In genomic region chr1:21827141-21827679, GRCh38 we compare ENCODE assay signal across 22 cellular contexts. TPM values are rescaled to one million over a fixed set of nuclear protein-coding genes. Genes with fewer than 3 reads are reported as not detected.
DNase-seq lines count a peak whose midpoint lies in the region; FAIRE-seq and TF ChIP-seq lines count a peak whose summit lies in the region.
"Had no signal": no experiment of that assay in that cellular context is flagged by ENCODE, and none has a peak within 500 bp of the region (broad histone marks: within the 10 kb centered on the region; RNA-seq: fewer than 3 reads in every experiment).

No MANE protein-coding gene starts in this region.

- H3K79me2 ChIP-seq in endothelial cell of umbilical vein (ENCODE audit: control insufficient read depth, insufficient read depth, low read length): peaks cover 5% of the 10 kb centered on the region

- no peak overlapping the region for H3K18ac ChIP-seq in neuronal stem cell (ENCODE audit: low read length)

- H4K91ac ChIP-seq in neuronal stem cell (ENCODE audit: low read depth, low read length, poor library complexity): no peak overlapping the region

- H3K9me3 ChIP-seq in adipocyte (ENCODE audit: control insufficient read depth, low read length): no peaks in the 10 kb centered on the region
- no peaks in the 10 kb centered on the region for H3K9me3 ChIP-seq in endothelial cell of umbilical vein (replicated peaks; ENCODE audit: control insufficient read depth, insufficient read depth, low read length)
- no peaks in the 10 kb centered on the region for H3K9me3 ChIP-seq in neuronal stem cell (replicated peaks in 1 of 2; ENCODE audit: control insufficient read depth in 2 of 2, insufficient read depth in 1 of 2, low read depth in 1 of 2, low read length in 2 of 2)
- no peaks in the 10 kb centered on the region for H3K9me3 ChIP-seq in WERI-Rb-1 (ENCODE audit: severe bottlenecking)

- H3K9me1 ChIP-seq in endothelial cell of umbilical vein (replicated peaks; ENCODE audit: control insufficient read depth, extremely low read depth, insufficient read depth, low read length): no peaks in the 10 kb centered on the region

- CTCF ChIA-PET in endothelial cell of umbilical vein (lab: Charles Lee): no interaction called here

- H4K8ac ChIP-seq in neuronal stem cell (ENCODE audit: low read depth, low read length): no peak overlapping the region

- in situ Hi-C loops in G401 (cut with HindIII; ENCODE audit: low sequenced_read_pairs): no loop called here

- no CpG with 5 or more reads among the region's 5 CpGs for WGBS in neuronal stem cell (ENCODE audit: extremely low coverage in 2 of 2, insufficient read length in 2 of 2, insufficient replicate concordance in 1 of 2), 2 donors

- H3K27me3 ChIP-seq in adipocyte (replicated peaks; ENCODE audit: control insufficient read depth, insufficient read depth, low read length) (no peaks in the 10 kb centered on the region), endothelial cell of umbilical vein (ENCODE audit: control insufficient read depth in 2 of 2, insufficient read depth in 2 of 2, low read length in 2 of 2) (no peaks in the 10 kb centered on the region), neuronal stem cell (ENCODE audit: control insufficient read depth in 3 of 3, insufficient read depth in 3 of 3, low read depth in 1 of 3, low read length in 3 of 3) (no peaks in the 10 kb centered on the region), WERI-Rb-1 (ENCODE audit: insufficient read depth, low read depth, severe bottlenecking) (no peaks in the 10 kb centered on the region)

- H2BK120ac ChIP-seq in neuronal stem cell (ENCODE audit: low read depth, low read length): no peak overlapping the region

- H4K20me1 ChIP-seq in endothelial cell of umbilical vein (replicated peaks; ENCODE audit: control insufficient read depth, extremely low read depth, insufficient read depth, low read length): no peaks in the 10 kb centered on the region

- H2AK5ac ChIP-seq in neuronal stem cell (ENCODE audit: low read depth, low read length): peak overlapping the region; percentile 26

- no peak overlapping the region for H3K23ac ChIP-seq in neuronal stem cell (ENCODE audit: low read depth, low read length, poor library complexity)

- H2BK15ac ChIP-seq in neuronal stem cell (ENCODE audit: low read length): no peak overlapping the region

- peak overlapping the region; percentile 15 for H3K9ac ChIP-seq in adipocyte (ENCODE audit: low read length)
- no peak overlapping the region for H3K9ac ChIP-seq in endothelial cell of umbilical vein (replicated peaks; ENCODE audit: extremely low read depth, insufficient read depth, low read length)
- H3K9ac ChIP-seq in neuronal stem cell (ENCODE audit: low read depth, low read length, poor library complexity): no peak overlapping the region

- H2AFZ ChIP-seq in endothelial cell of umbilical vein (ENCODE audit: low read depth, low read length) (no peak overlapping the region), neuronal stem cell (ENCODE audit: low read length) (no peak overlapping the region)
- H2AFZ ChIP-seq: GM23338 had no signal

- no peak for TF ChIP-seq CTCF in endothelial cell of umbilical vein (IDR thresholded peaks at IDR 0.05; ENCODE audit: extremely low read depth in 1 of 2, insufficient read depth in 1 of 2, low read depth in 1 of 2, low read length in 2 of 2)
- TF ChIP-seq CTCF in WERI-Rb-1 (IDR thresholded peaks at IDR 0.05; ENCODE audit: low read depth, low read length): no peak

- no peak overlapping the region for H3K4me2 ChIP-seq in endothelial cell of umbilical vein (ENCODE audit: insufficient read depth, low read length)
- no peak overlapping the region for H3K4me2 ChIP-seq in neuronal stem cell (ENCODE audit: insufficient read depth, low read length, poor library complexity, severe bottlenecking)
- H3K4me2 ChIP-seq: GM23338 had no signal

- DNase-seq in adipocyte (ENCODE audit: low read depth) (no peak), endothelial cell of umbilical vein (ENCODE audit: low read depth, low spot score) (no peak), neuronal stem cell (ENCODE audit: low spot score) (no peak), WERI-Rb-1 (no peak), G401 (ENCODE audit: low spot score) (no peak), SKM-1 treated with dmso at 0.1 percent for 144 hours (lab: John Stamatoyannopoulos, UW; ENCODE audit: unreplicated experiment) (no peak), GM19240 (ENCODE audit: insufficient read length, low spot score) (no peak)
- DNase-seq: C1 segment of cervical spinal cord; Calu3; CD4-positive, alpha-beta memory T cell; COR-L47; DMS53; DMS79 treated with DMSO at 0.1 percent for 48 hours had no signal

- no peak overlapping the region for H3K4me3 ChIP-seq in adipocyte (ENCODE audit: low read length)
- no peak overlapping the region for H3K4me3 ChIP-seq in endothelial cell of umbilical vein (replicated peaks in 1 of 3; ENCODE audit: insufficient read depth in 1 of 3, low read depth in 1 of 3, low read length in 3 of 3)
- no peak overlapping the region for H3K4me3 ChIP-seq in neuronal stem cell (ENCODE audit: low read length in 2 of 2)
- H3K4me3 ChIP-seq in WERI-Rb-1 (ENCODE audit: low read depth, low read length): no peak overlapping the region
- H3K4me3 ChIP-seq: GM23338 had no signal

- H3K4me1 ChIP-seq in adipocyte (ENCODE audit: control insufficient read depth, insufficient read depth, low read length) (no peaks in the 10 kb centered on the region), endothelial cell of umbilical vein (ENCODE audit: control insufficient read depth, extremely low read depth, insufficient read depth, low read length) (no peaks in the 10 kb centered on the region), neuronal stem cell (ENCODE audit: control insufficient read depth in 2 of 2, insufficient read depth in 1 of 2, low read depth in 1 of 2, low read length in 2 of 2) (no peaks in the 10 kb centered on the region)

- H3K27ac ChIP-seq in endothelial cell of umbilical vein (ENCODE audit: insufficient read depth, low read depth, low read length): no peak overlapping the region
- no peak overlapping the region for H3K27ac ChIP-seq in neuronal stem cell (replicated peaks; ENCODE audit: low read length)
- no peak overlapping the region for H3K27ac ChIP-seq in WERI-Rb-1

- H3K79me1 ChIP-seq in neuronal stem cell (ENCODE audit: low read depth, low read length): peaks cover 10% of the 10 kb centered on the region

- intact Hi-C loops in endothelial cell of umbilical vein (cut with micrococcal nuclease): no loop called here

- POLR2A ChIA-PET in endothelial cell of umbilical vein (lab: Charles Lee): no interaction called here

- H3K4ac ChIP-seq in neuronal stem cell (ENCODE audit: low read length): no peak overlapping the region

- no peak overlapping the region for H2BK12ac ChIP-seq in neuronal stem cell (ENCODE audit: low read length)

- no peak for FAIRE-seq in endothelial cell of umbilical vein (lab: Jason Lieb, UNC)
- FAIRE-seq: G401.6, GM12892, GM19239 had no signal

- BruUV-seq in endothelial cell of umbilical vein (replicated peaks; lab: Mats Ljungman, UMichigan): no TSS peak

- no peak overlapping the region for H3K14ac ChIP-seq in neuronal stem cell (ENCODE audit: low read length)

- H3K36me3 ChIP-seq in adipocyte (ENCODE audit: control insufficient read depth, insufficient read depth, low read length, severe bottlenecking): peaks cover 95% of the 10 kb centered on the region
- H3K36me3 ChIP-seq in endothelial cell of umbilical vein (ENCODE audit: control insufficient read depth in 2 of 2, extremely low read depth in 1 of 2, insufficient read depth in 2 of 2, low read length in 2 of 2): peaks cover 59 to 85% of the 10 kb centered on the region in 2 experiments
- H3K36me3 ChIP-seq in neuronal stem cell (replicated peaks in 1 of 2; ENCODE audit: control insufficient read depth in 2 of 2, insufficient read depth in 2 of 2, low read length in 2 of 2): peaks cover 44 to 74% of the 10 kb centered on the region in 2 donors
- H3K36me3 ChIP-seq in WERI-Rb-1: peaks cover 19% of the 10 kb centered on the region

- TF ChIP-seq POLR2A in endothelial cell of umbilical vein (IDR thresholded peaks at IDR 0.05; ENCODE audit: low read depth, low read length): no peak

- dilution Hi-C loops in endothelial cell of umbilical vein (cut with MboI; ENCODE audit: extremely low pct_ligation_motif_present, low sequenced_read_pairs): no loop called here

- H2BK5ac ChIP-seq in neuronal stem cell (ENCODE audit: low read length): no peak overlapping the region

TF ChIP-seq in endothelial cell of umbilical vein, 7 proteins besides CTCF, POLR2A, EP300 and RAD21 (continues in another document):
- TF ChIP-seq EZH2 (IDR thresholded peaks at IDR 0.05; ENCODE audit: borderline replicate concordance, low read depth, low read length, severe bottlenecking): no peak
- TF ChIP-seq JUN (IDR thresholded peaks at IDR 0.05; ENCODE audit: borderline replicate concordance, insufficient read depth, insufficient read length, low read depth): no peak
- no peak for TF ChIP-seq FOS (IDR thresholded peaks at IDR 0.05; ENCODE audit: borderline replicate concordance, insufficient read depth, low read length)

RNA-seq across cellular contexts. Expression of gene LDLRAD2, which starts 15.1 kb away (rescaled TPM):
- total RNA-seq in endothelial cell of umbilical vein: 0.42 and 0.44 TPM in 2 replicates
- polyA plus RNA-seq in endothelial cell of umbilical vein: not detected in 2 replicates
- 0.01 and 0.04 TPM in 2 replicates for polyA plus RNA-seq in endothelial cell of umbilical vein (2011; cell fraction: cytosol; rRNA removed)
- 0.05 and 0.17 TPM in 2 replicates for polyA plus RNA-seq in endothelial cell of umbilical vein (2011; cell fraction: nucleus; rRNA removed)
- 141 and 334 TPM in 2 replicates for polyA plus RNA-seq in endothelial cell of umbilical vein (2012)
- polyA minus RNA-seq in endothelial cell of umbilical vein: not detected in 2 replicates
- polyA minus RNA-seq in endothelial cell of umbilical vein (2011; cell fraction: cytosol; rRNA and poly(A)+ RNA removed): not detected
- polyA minus RNA-seq in endothelial cell of umbilical vein (2011; cell fraction: nucleus; rRNA and poly(A)+ RNA removed): not detected in 2 replicates
- 0.28 TPM for polyA plus RNA-seq in neuronal stem cell (2013, experiment 1 of 2)
- 0.28 TPM for polyA plus RNA-seq in neuronal stem cell (2013, experiment 2 of 2)
- total RNA-seq in G401 (2014; rRNA removed; shearing (Covaris generic)): not detected in 2 replicates
- total RNA-seq: A172; A673; Calu3; CD4-positive, alpha-beta memory T cell; Daoy; H4 had no signal
- polyA plus RNA-seq: BJ; CD4-positive, alpha-beta memory T cell had no signal

RNA-seq across cellular contexts. Expression of gene USP48, which starts 44.3 kb away (rescaled TPM):
- total RNA-seq in endothelial cell of umbilical vein: 146 and 149 TPM in 2 replicates
- polyA plus RNA-seq in endothelial cell of umbilical vein: 18.5 and 27.2 TPM in 2 replicates
- polyA plus RNA-seq in endothelial cell of umbilical vein (2011; cell fraction: cytosol; rRNA removed): 33.6 and 34.2 TPM in 2 replicates
- polyA plus RNA-seq in endothelial cell of umbilical vein (2011; cell fraction: nucleus; rRNA removed): 135 and 168 TPM in 2 replicates
- polyA plus RNA-seq in endothelial cell of umbilical vein (2012): 73.6 and 92.2 TPM in 2 replicates
- polyA minus RNA-seq in endothelial cell of umbilical vein: 76.2 and 79.0 TPM in 2 replicates
- 15.6 TPM for polyA minus RNA-seq in endothelial cell of umbilical vein (2011; cell fraction: cytosol; rRNA and poly(A)+ RNA removed)
- 124 and 167 TPM in 2 replicates for polyA minus RNA-seq in endothelial cell of umbilical vein (2011; cell fraction: nucleus; rRNA and poly(A)+ RNA removed)
- polyA plus RNA-seq in neuronal stem cell (2013, experiment 1 of 2): 20.9 TPM
- 21.8 TPM for polyA plus RNA-seq in neuronal stem cell (2013, experiment 2 of 2)
- 21.5 and 29.5 TPM in 2 replicates for total RNA-seq in G401 (2014; rRNA removed; shearing (Covaris generic))
